ENCODE assay signal across 13 cellular contexts in the genomic region with DNA sequence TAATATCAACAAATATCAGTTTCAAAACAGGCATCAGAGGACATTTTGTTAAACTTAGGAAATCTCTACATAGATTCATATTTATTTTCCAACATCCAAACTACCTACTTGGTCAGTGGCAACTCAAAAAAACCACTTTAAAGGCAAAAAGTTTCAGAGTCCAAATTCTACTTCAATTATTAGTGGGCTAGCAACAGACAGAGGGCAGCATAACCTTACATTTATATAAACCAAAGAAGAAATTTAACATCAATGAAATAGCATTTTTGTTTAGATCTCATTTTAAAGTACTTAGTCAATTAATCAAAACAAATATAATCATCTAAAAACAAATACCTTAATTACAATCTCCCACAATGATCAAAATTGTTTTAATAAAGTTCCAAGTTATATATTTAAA. TPM values are rescaled to one million over a fixed set of nuclear protein-coding genes. Genes with fewer than 3 reads are reported as not detected.
DNase-seq lines count a peak whose midpoint lies in the region; TF ChIP-seq lines count a peak whose summit lies in the region.
"Had no signal": no experiment of that assay in that cellular context is flagged by ENCODE, and none has a peak within 500 bp of the region (broad histone marks: within the 10 kb centered on the region; RNA-seq: fewer than 3 reads in every experiment).

No MANE protein-coding gene starts in this region.

- intact Hi-C loops in MCF 10A (cut with micrococcal nuclease) (loop anchor here (1.0 kb wide), 1 partner anchor 282 kb away; no protein-coding TSS in a partner anchor), breast epithelium (cut with DNase I; ENCODE audit: low total_unique reads) (no loop called here), PC-9 (cut with micrococcal nuclease; ENCODE audit: unreplicated experiment) (loop anchor here (1.0 kb wide), 2 partner anchors 278 to 282 kb away; no protein-coding TSS in a partner anchor)

- H3K4me3 ChIP-seq in breast epithelium (no peak overlapping the region), PC-9 (no peak overlapping the region), retinal pigment epithelial cell (ENCODE audit: low read length) (no peak overlapping the region)
- H3K4me3 ChIP-seq: BLaER1, SJSA1 had no signal

- no peak overlapping the region for H2AFZ ChIP-seq in PC-9

- H3K27me3 Mint-ChIP-seq in MCF 10A (ENCODE audit: insufficient read depth, unreplicated experiment) = no peaks in the 10 kb centered on the region
- H3K27me3 Mint-ChIP-seq: stimulated activated naive B cell treated with anti-CD40 and anti-IgM and Interleukin-4, amounts not matched to agents 10 μg/mL and 1 μg/mL and 100 μg/mL, for 72 hours had no signal

- POLR2A ChIA-PET in MCF 10A (lab: Yijun Ruan, JAX) (no interaction called here), PC-9 (lab: Charles Lee; ENCODE audit: unreplicated experiment) (no interaction called here)

- H4K20me1 ChIP-seq in PC-9 (ENCODE audit: insufficient read depth) = no peaks in the 10 kb centered on the region
- H4K20me1 ChIP-seq: BLaER1 had no signal

- TF ChIP-seq POLR2A in breast epithelium (IDR thresholded peaks at IDR 0.05) = no peak

- no peaks in the 10 kb centered on the region for H3K9me3 Mint-ChIP-seq in MCF 10A (ENCODE audit: unreplicated experiment)
- H3K9me3 Mint-ChIP-seq: stimulated activated naive B cell treated with anti-CD40 and anti-IgM and Interleukin-4, amounts not matched to agents 10 μg/mL and 1 μg/mL and 100 μg/mL, for 72 hours had no signal

- DNase-seq in MCF 10A (ENCODE audit: unreplicated experiment) (peak; percentile 4), breast epithelium (ENCODE audit: low spot score in 2 of 2) (no peak), PC-9 (no peak), fibroblast of gingiva (ENCODE audit: low read depth) (peak; percentile 15), retinal pigment epithelial cell (ENCODE audit: low read depth) (no peak), NOMO-1 treated with dmso at 0.1 percent for 144 hours (lab: John Stamatoyannopoulos, UW; ENCODE audit: unreplicated experiment) (no peak), KBM-7 (no peak), hypothalamus (lab: John Stamatoyannopoulos, UW) (no peak)
- DNase-seq: islet precursor cell; NCI-H1930; stimulated activated naive B cell treated with anti-CD40 and anti-IgM and Interleukin-4, amounts not matched to agents 10 μg/mL and 1 μg/mL and 100 μg/mL, for 72 hours had no signal

- H3K9me3 ChIP-seq in breast epithelium = no peaks in the 10 kb centered on the region
- H3K9me3 ChIP-seq in PC-9 (ENCODE audit: insufficient read depth, low read depth) = no peaks in the 10 kb centered on the region
- H3K9me3 ChIP-seq: BLaER1, SJSA1 had no signal

- no peaks in the 10 kb centered on the region for H3K36me3 Mint-ChIP-seq in MCF 10A (ENCODE audit: insufficient read depth, unreplicated experiment)

- CTCF ChIA-PET in MCF 10A (lab: Yijun Ruan, JAX) = interaction anchor here (0.6 to 3.1 kb wide), 8 partner anchors 23 to 283 kb away, joined by 3 to 21 read pairs (median 4); no protein-coding TSS in a partner anchor
- CTCF ChIA-PET in PC-9 (lab: Charles Lee) = no interaction called here

- H3K79me2 ChIP-seq in PC-9 (ENCODE audit: low read depth) = no peaks in the 10 kb centered on the region

- TF ChIP-seq CTCF in MCF 10A (IDR thresholded peaks at IDR 0.05; ENCODE audit: unreplicated experiment) (peak; percentile 27), breast epithelium (IDR thresholded peaks at IDR 0.05) (no peak), PC-9 (conservative IDR thresholded peaks at IDR 0.05) (peak; percentile 67), retinal pigment epithelial cell (conservative IDR thresholded peaks at IDR 0.05; ENCODE audit: low read depth, low read length) (peak; percentile 45)

- H3K4me1 ChIP-seq in breast epithelium (no peaks in the 10 kb centered on the region), PC-9 (replicated peaks; ENCODE audit: insufficient read depth) (no peaks in the 10 kb centered on the region)
- H3K4me1 ChIP-seq: BLaER1, SJSA1 had no signal

- no peaks in the 10 kb centered on the region for H3K4me1 Mint-ChIP-seq in MCF 10A (ENCODE audit: insufficient read depth, unreplicated experiment)
- H3K4me1 Mint-ChIP-seq: stimulated activated naive B cell treated with anti-CD40 and anti-IgM and Interleukin-4, amounts not matched to agents 10 μg/mL and 1 μg/mL and 100 μg/mL, for 72 hours had no signal

- H3F3A ChIP-seq in PC-9 (ENCODE audit: insufficient read depth, low read depth) = 0 out of 2 replicates have a peak, but pooled peaks cover 3% of the 10 kb centered on the region

- H3K27ac ChIP-seq in breast epithelium (no peak overlapping the region), PC-9 (no peak overlapping the region)
- H3K27ac ChIP-seq: BLaER1, SJSA1 had no signal

- no peak overlapping the region for H3K27ac Mint-ChIP-seq in MCF 10A (ENCODE audit: low read depth, unreplicated experiment)
- H3K27ac Mint-ChIP-seq: stimulated activated naive B cell treated with anti-CD40 and anti-IgM and Interleukin-4, amounts not matched to agents 10 μg/mL and 1 μg/mL and 100 μg/mL, for 72 hours had no signal

- no peaks in the 10 kb centered on the region for H3K36me3 ChIP-seq in breast epithelium
- H3K36me3 ChIP-seq in PC-9 (ENCODE audit: low read depth) = no peaks in the 10 kb centered on the region

- H3K4me2 ChIP-seq in PC-9 = no peak overlapping the region
- H3K4me2 ChIP-seq: BLaER1 had no signal

- in situ Hi-C loops in KBM-7 (cut with MboI; ENCODE audit: low pct_unique_long_range_greater_than_20kb, low sequenced_read_pairs) = no loop called here

- BruUV-seq in MCF 10A (replicated peaks; lab: Mats Ljungman, UMichigan) (no TSS peak), PC-9 (replicated peaks; lab: Mats Ljungman, UMichigan) (no TSS peak)

- no peak overlapping the region for H3K4me3 Mint-ChIP-seq in MCF 10A (ENCODE audit: unreplicated experiment)
- H3K4me3 Mint-ChIP-seq: stimulated activated naive B cell treated with anti-CD40 and anti-IgM and Interleukin-4, amounts not matched to agents 10 μg/mL and 1 μg/mL and 100 μg/mL, for 72 hours had no signal

- H3K27me3 ChIP-seq in breast epithelium (no peaks in the 10 kb centered on the region), PC-9 (ENCODE audit: insufficient read depth, low read depth) (no peaks in the 10 kb centered on the region)
- H3K27me3 ChIP-seq: BLaER1, SJSA1 had no signal

- no peaks in the 10 kb centered on the region for H3K9me2 ChIP-seq in PC-9 (ENCODE audit: insufficient read depth)

RNA-seq across cellular contexts. Expression of gene RTTN, which starts 33.3 kb away (rescaled TPM):
- total RNA-seq in MCF 10A (2022) (55.8 and 64.7 TPM in 2 replicates), breast epithelium (10 to 100 TPM; 14.7 to 35.0 (median 29.8) TPM), PC-9 (2021) (14.3 and 16.8 TPM in 2 replicates)

Comparison
In these comparisons a context has a peak if more than half of its experiments do, and no peak if none do; other contexts are left out.
1. DNase-seq: peak in MCF 10A (single experiment) and fibroblast of gingiva (single experiment); none in breast epithelium (0 of 2), PC-9 (0 of 2), retinal pigment epithelial cell (single experiment), NOMO-1 treated with dmso at 0.1 percent for 144 hours (single experiment), KBM-7 (single experiment) and hypothalamus (0 of 51).
2. CTCF ChIP-seq: peak in MCF 10A (single experiment), PC-9 (single experiment) and retinal pigment epithelial cell (single experiment); none in breast epithelium (0 of 3).